Comparison of ENCODE assay signal across 1 cellular context in the genomic region with DNA sequence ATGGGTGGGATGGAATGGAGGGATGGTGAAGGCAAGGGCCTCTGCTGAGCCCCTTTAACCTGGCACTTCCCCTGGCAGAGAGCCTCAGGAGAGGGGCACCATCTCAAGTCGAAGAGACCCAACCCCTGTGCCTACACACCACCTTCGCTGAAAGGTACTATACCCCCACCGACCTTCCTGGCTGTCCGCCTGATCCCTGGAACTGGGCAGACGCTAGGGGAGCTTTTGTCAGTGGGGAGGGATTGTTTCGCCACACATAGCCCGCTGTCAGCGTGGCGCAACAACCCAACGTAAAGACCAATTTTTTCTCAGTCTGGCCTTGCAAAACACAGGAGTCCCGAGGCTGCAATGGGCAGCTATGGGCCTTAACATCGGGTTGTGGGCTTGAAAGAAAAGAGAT.
A peak's percentile ranks its signal among the peaks of the same experiment; 100 is the strongest.
TF ChIP-seq lines count a peak whose summit lies in the region.

No MANE protein-coding gene starts in this region.

TF ChIP-seq in HepG2, 621 proteins besides CTCF, POLR2A, EP300 and RAD21 (continues in another document):
- TF ChIP-seq ZNF430 (CRISPR knock-in tag; IDR thresholded peaks at IDR 0.05) (no peak), ZNF350 (CRISPR knock-in tag; IDR thresholded peaks at IDR 0.05; ENCODE audit: borderline replicate concordance, low read depth) (peak; percentile 69; the same call in 1 of the 2 replicates), HMG20B (CRISPR knock-in tag; conservative IDR thresholded peaks at IDR 0.05) (0 out of 2 replicates have a peak, but pooled peaks have one; percentile 12), MEIS1 (CRISPR knock-in tag; IDR thresholded peaks at IDR 0.05; ENCODE audit: borderline replicate concordance) (no peak), MIER2 (CRISPR knock-in tag; IDR thresholded peaks at IDR 0.05) (0 out of 2 replicates have a peak, but pooled peaks have one; percentile 29), ZNF772 (CRISPR knock-in tag; IDR thresholded peaks at IDR 0.05) (peak; percentile 29; the same call in 1 of the 2 replicates), ZNF557 (CRISPR knock-in tag; IDR thresholded peaks at IDR 0.05) (no peak), MYNN (CRISPR knock-in tag; IDR thresholded peaks at IDR 0.05; ENCODE audit: low read depth) (no peak), ISL2 (CRISPR knock-in tag; IDR thresholded peaks at IDR 0.05) (no peak), HNRNPLL (IDR thresholded peaks at IDR 0.05; ENCODE audit: low read depth, low read length, poor library complexity, severe bottlenecking) (peak; percentile 50), MYPOP (CRISPR knock-in tag; IDR thresholded peaks at IDR 0.05) (0 out of 2 replicates have a peak, but pooled peaks have one; percentile 47), ZNF280B (CRISPR knock-in tag; IDR thresholded peaks at IDR 0.05; ENCODE audit: borderline replicate concordance) (no peak), HMGXB4 (CRISPR knock-in tag; IDR thresholded peaks at IDR 0.05; ENCODE audit: borderline replicate concordance in 1 of 2, low read depth in 1 of 2) (peak in 1 of 2 experiments; percentile 26; a peak in 1 of 4 replicates), ZBTB40 (IDR thresholded peaks at IDR 0.05) (no peak), ZBTB40 (CRISPR knock-in tag; IDR thresholded peaks at IDR 0.05) (0 out of 2 replicates have a peak, but pooled peaks have one; percentile 40), CEBPG (CRISPR knock-in tag; IDR thresholded peaks at IDR 0.05) (peak; percentile 89), KLF6 (CRISPR knock-in tag; IDR thresholded peaks at IDR 0.05) (no peak), ZNF362 (CRISPR knock-in tag; IDR thresholded peaks at IDR 0.05; ENCODE audit: borderline replicate concordance) (0 out of 2 replicates have a peak, but pooled peaks have one; percentile 32), FOXJ3 (CRISPR knock-in tag; IDR thresholded peaks at IDR 0.05; ENCODE audit: borderline replicate concordance) (no peak), NR2F6 (IDR thresholded peaks at IDR 0.05) (no peak), NR2F6 (CRISPR knock-in tag; IDR thresholded peaks at IDR 0.05) (peak; percentile 31; the same call in 1 of the 2 replicates), GABPA (IDR thresholded peaks at IDR 0.05; ENCODE audit: low read depth, low read length) (no peak), GABPA (CRISPR knock-in tag; IDR thresholded peaks at IDR 0.05; ENCODE audit: low read depth) (no peak), THAP9 (CRISPR knock-in tag; IDR thresholded peaks at IDR 0.05; ENCODE audit: borderline replicate concordance) (no peak), TBX2 (CRISPR knock-in tag; IDR thresholded peaks at IDR 0.05; ENCODE audit: borderline replicate concordance) (peak; percentile 56), CBX2 (IDR thresholded peaks at IDR 0.05; ENCODE audit: low read depth, low read length) (no peak), CBX2 (CRISPR knock-in tag; IDR thresholded peaks at IDR 0.05; ENCODE audit: low read depth) (no peak), FOXP1 (IDR thresholded peaks at IDR 0.05) (no peak), FOXP1 (CRISPR knock-in tag; IDR thresholded peaks at IDR 0.05) (no peak), ZBTB7A (CRISPR knock-in tag; IDR thresholded peaks at IDR 0.05) (no peak)
- TF ChIP-seq, protein P1, sequence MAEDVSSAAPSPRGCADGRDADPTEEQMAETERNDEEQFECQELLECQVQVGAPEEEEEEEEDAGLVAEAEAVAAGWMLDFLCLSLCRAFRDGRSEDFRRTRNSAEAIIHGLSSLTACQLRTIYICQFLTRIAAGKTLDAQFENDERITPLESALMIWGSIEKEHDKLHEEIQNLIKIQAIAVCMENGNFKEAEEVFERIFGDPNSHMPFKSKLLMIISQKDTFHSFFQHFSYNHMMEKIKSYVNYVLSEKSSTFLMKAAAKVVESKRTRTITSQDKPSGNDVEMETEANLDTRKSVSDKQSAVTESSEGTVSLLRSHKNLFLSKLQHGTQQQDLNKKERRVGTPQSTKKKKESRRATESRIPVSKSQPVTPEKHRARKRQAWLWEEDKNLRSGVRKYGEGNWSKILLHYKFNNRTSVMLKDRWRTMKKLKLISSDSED (CRISPR knock-in tag; IDR thresholded peaks at IDR 0.05) = peak; percentile 34; the same call in 1 of the 2 replicates
